ENCODE assay signal across 8 cellular contexts in genomic region chr11:100682247-100682969, GRCh38. TPM values are rescaled to one million over a fixed set of nuclear protein-coding genes. Genes with fewer than 3 reads are reported as not detected.
DNase-seq lines count a peak whose midpoint lies in the region; ATAC-seq and TF ChIP-seq lines count a peak whose summit lies in the region.

No MANE protein-coding gene starts in this region.

- H3K9me3 ChIP-seq in PC-9 (ENCODE audit: insufficient read depth, low read depth) (no peaks in the 10 kb centered on the region; the same call in 1 of the 2 replicates), fibroblast of lung (ENCODE audit: control insufficient read depth, insufficient read depth, low read depth, low read length) (no peaks in the 10 kb centered on the region), smooth muscle cell (replicated peaks; ENCODE audit: low read depth) (no peaks in the 10 kb centered on the region)

- H3K27ac ChIP-seq in PC-9: no peak overlapping the region
- no peak overlapping the region for H3K27ac ChIP-seq in fibroblast of lung (ENCODE audit: insufficient read depth, low read length)
- H3K27ac ChIP-seq in smooth muscle cell (ENCODE audit: low read depth): no peak overlapping the region

- H2AFZ ChIP-seq in PC-9 (no peak overlapping the region), fibroblast of lung (ENCODE audit: low read length) (no peak overlapping the region), smooth muscle cell (ENCODE audit: low read depth) (no peak overlapping the region)

- H3F3A ChIP-seq in PC-9 (ENCODE audit: insufficient read depth, low read depth): peaks cover 32% of the 10 kb centered on the region; the same call in 1 of the 2 replicates
- H3F3A ChIP-seq in smooth muscle cell (ENCODE audit: low read depth): peaks cover 6% of the 10 kb centered on the region

- H3K4me1 ChIP-seq in PC-9 (replicated peaks; ENCODE audit: insufficient read depth): peaks cover 34% of the 10 kb centered on the region
- peaks cover 12% of the 10 kb centered on the region for H3K4me1 ChIP-seq in fibroblast of lung (ENCODE audit: control insufficient read depth, extremely low read depth, insufficient read depth, low read length)
- H3K4me1 ChIP-seq in smooth muscle cell (ENCODE audit: low read depth): peaks cover 17% of the 10 kb centered on the region

- POLR2A ChIA-PET in PC-9 (lab: Charles Lee; ENCODE audit: unreplicated experiment): no interaction called here

- DNase-seq in PC-9 (no peak), fibroblast of lung (ENCODE audit: low read depth in 2 of 2) (peak in 1 of 2 donors; percentile 66), smooth muscle cell (lab: John Stamatoyannopoulos, UW; ENCODE audit: unreplicated experiment) (no peak), NCI-H345 treated with DMSO at 0.1 percent for 48 hours (lab: John Stamatoyannopoulos, UW; ENCODE audit: unreplicated experiment) (no peak), NCI-H2227 (lab: John Stamatoyannopoulos, UW; ENCODE audit: unreplicated experiment) (no peak)

- H3K4me2 ChIP-seq in PC-9 (no peak overlapping the region), fibroblast of lung (ENCODE audit: extremely low read depth, insufficient read depth, low read length) (no peak overlapping the region), smooth muscle cell (no peak overlapping the region)

- H3K79me2 ChIP-seq in PC-9 (ENCODE audit: low read depth): no peaks in the 10 kb centered on the region
- no peaks in the 10 kb centered on the region for H3K79me2 ChIP-seq in fibroblast of lung (ENCODE audit: control insufficient read depth, insufficient read depth, low read length)
- H3K79me2 ChIP-seq in smooth muscle cell (ENCODE audit: low read depth): no peaks in the 10 kb centered on the region

- H3K9ac ChIP-seq in fibroblast of lung (ENCODE audit: insufficient read depth, low read length) (no peak overlapping the region), smooth muscle cell (ENCODE audit: low read depth) (no peak overlapping the region)

- intact Hi-C loops in PC-9 (cut with micrococcal nuclease; ENCODE audit: unreplicated experiment): loop anchor here (1.0 to 2.0 kb wide), 2 partner anchors 173 to 248 kb away; no protein-coding TSS in a partner anchor

- 86% methylated on average over 2 of the region's 2 CpGs for WGBS in smooth muscle cell (ENCODE audit: low lambda C conversion rate)

- H3K4me3 ChIP-seq in PC-9: no peak overlapping the region
- no peak overlapping the region for H3K4me3 ChIP-seq in fibroblast of lung (replicated peaks in 1 of 4; ENCODE audit: control extremely low read depth in 1 of 4, insufficient read depth in 1 of 4, low read depth in 3 of 4, low read length in 4 of 4)
- H3K4me3 ChIP-seq in smooth muscle cell: no peak overlapping the region

- no peaks in the 10 kb centered on the region for H3K36me3 ChIP-seq in PC-9 (ENCODE audit: low read depth)
- H3K36me3 ChIP-seq in fibroblast of lung (ENCODE audit: control insufficient read depth, insufficient read depth, low read length): no peaks in the 10 kb centered on the region
- no peaks in the 10 kb centered on the region for H3K36me3 ChIP-seq in smooth muscle cell (ENCODE audit: low read depth)

- CTCF ChIA-PET in PC-9 (lab: Charles Lee): interaction anchor here (0.5 to 1.6 kb wide), 4 partner anchors 9 to 384 kb away, joined by 3 read pairs; no protein-coding TSS in a partner anchor

- no peak for ATAC-seq in GM21381 (IDR thresholded peaks at IDR 0.05; ENCODE audit: unreplicated experiment)
- no peak for ATAC-seq in HG02610 (IDR thresholded peaks at IDR 0.05; ENCODE audit: unreplicated experiment)

- H3K27me3 ChIP-seq in PC-9 (ENCODE audit: insufficient read depth, low read depth) (no peaks in the 10 kb centered on the region), fibroblast of lung (ENCODE audit: control insufficient read depth, insufficient read depth, low read length) (no peaks in the 10 kb centered on the region), smooth muscle cell (ENCODE audit: low read depth) (no peaks in the 10 kb centered on the region)

- TF ChIP-seq CTCF in GM12874 (IDR thresholded peaks at IDR 0.05; ENCODE audit: insufficient read depth, low read depth, low read length) (peak; percentile 22; the same call in 1 of the 2 replicates), PC-9 (conservative IDR thresholded peaks at IDR 0.05) (peak; percentile 80), fibroblast of lung (conservative IDR thresholded peaks at IDR 0.05 in 1 of 2, IDR thresholded peaks at IDR 0.05 in 1 of 2; ENCODE audit: low read depth in 1 of 2, low read length in 2 of 2) (peak; percentile 45 to 56), smooth muscle cell (IDR thresholded peaks at IDR 0.05; ENCODE audit: borderline replicate concordance, insufficient read depth, poor library complexity, severe bottlenecking) (peak; percentile 58)

- no TSS peak for BruUV-seq in PC-9 (replicated peaks; lab: Mats Ljungman, UMichigan)

- no peaks in the 10 kb centered on the region for H3K9me2 ChIP-seq in PC-9 (ENCODE audit: insufficient read depth)

- H4K20me1 ChIP-seq in PC-9 (ENCODE audit: insufficient read depth) (no peaks in the 10 kb centered on the region), fibroblast of lung (ENCODE audit: control insufficient read depth, extremely low read depth, insufficient read depth, low read length) (no peaks in the 10 kb centered on the region), smooth muscle cell (ENCODE audit: low read depth) (no peaks in the 10 kb centered on the region)

RNA-seq across cellular contexts. Expression of gene ARHGAP42, which starts 4.7 kb away (rescaled TPM):
- total RNA-seq in PC-9 (2021) (12.8 and 16.1 TPM in 2 replicates), fibroblast of lung (8.7 and 13.4 TPM in 2 replicates), smooth muscle cell (49.3 and 53.4 TPM in 2 replicates)
- polyA plus RNA-seq in fibroblast of lung (4.0 and 8.0 TPM in 2 replicates), smooth muscle cell (12.2 and 12.7 TPM in 2 replicates)
- 2.8 and 6.2 TPM in 2 replicates for polyA plus RNA-seq in fibroblast of lung (2012)
- polyA minus RNA-seq in fibroblast of lung (ENCODE audit: low replicate concordance): 3.4 and 10.6 TPM in 2 replicates

Comparison
In these comparisons a context has a peak if more than half of its experiments do, and no peak if none do; other contexts are left out.
1. CTCF ChIP-seq: peak in every context shown above with its lines; median percentile 80 in PC-9; 58 in smooth muscle cell; 50 in fibroblast of lung; 22 in GM12874.